Comparison of ENCODE assay signal across 10 cellular contexts in genomic region chr2:230347659-230348305, GRCh38. TPM values are rescaled to one million over a fixed set of nuclear protein-coding genes. Genes with fewer than 3 reads are reported as not detected.
DNase-seq lines count a peak whose midpoint lies in the region; ATAC-seq lines count a peak whose summit lies in the region.
"Had no signal": no experiment of that assay in that cellular context is flagged by ENCODE, and none has a peak within 500 bp of the region (broad histone marks: within the 10 kb centered on the region; RNA-seq: fewer than 3 reads in every experiment).

No MANE protein-coding gene starts in this region.

- POLR2A ChIA-PET in activated naive CD8-positive, alpha-beta T cell treated with anti-CD3 and anti-CD28 coated beads, Interleukin-2, amount 10 ng/mL, durations not matched to agents 7 days and 5 days (lab: Charles Lee) = interaction anchor here (3.7 kb wide), 1 partner anchor 20 kb away, joined by 23 read pairs; the partner anchor contains the start of gene SP140L

- H3K4me3 Mint-ChIP-seq in activated naive CD8-positive, alpha-beta T cell treated with anti-CD3 and anti-CD28 coated beads, Interleukin-2, amount 10 ng/mL, durations not matched to agents 7 days and 5 days = peak overlapping the region; percentile 73

- no peaks in the 10 kb centered on the region for H3K27me3 Mint-ChIP-seq in activated naive CD8-positive, alpha-beta T cell treated with anti-CD3 and anti-CD28 coated beads, Interleukin-2, amount 10 ng/mL, durations not matched to agents 7 days and 5 days

- WGBS in right cardiac atrium = 89% methylated on average over 6 of the region's 6 CpGs

- H3K4me3 ChIP-seq in right cardiac atrium (ENCODE audit: low read length) = no peak overlapping the region
- H3K4me3 ChIP-seq: stomach had no signal

- DNase-seq in left ventricle myocardium superior (no peak), right cardiac atrium (no peak), LHCN-M2 (ENCODE audit: low read depth) (peak; percentile 19), posterior vena cava (ENCODE audit: low spot score) (no peak), amygdala (lab: John Stamatoyannopoulos, UW) (no peak)
- no peak for DNase-seq in activated naive CD8-positive, alpha-beta T cell treated with anti-CD3 and anti-CD28 coated beads, Interleukin-2, amount 10 ng/mL, durations not matched to agents 7 days and 5 days
- peak; percentile 51 for DNase-seq in stimulated activated naive CD8-positive, alpha-beta T cell treated with anti-CD3 and anti-CD28 coated beads, Interleukin-15, Interleukin-2, amounts not matched to agents 100 U/mL and 50 U/mL, for 24 hours
- DNase-seq: AML-193, stomach had no signal

- peaks cover 59% of the 10 kb centered on the region for H3K4me1 Mint-ChIP-seq in activated naive CD8-positive, alpha-beta T cell treated with anti-CD3 and anti-CD28 coated beads, Interleukin-2, amount 10 ng/mL, durations not matched to agents 7 days and 5 days

- peaks cover 77% of the 10 kb centered on the region for H3K36me3 Mint-ChIP-seq in activated naive CD8-positive, alpha-beta T cell treated with anti-CD3 and anti-CD28 coated beads, Interleukin-2, amount 10 ng/mL, durations not matched to agents 7 days and 5 days

- H3K27ac ChIP-seq in right cardiac atrium (ENCODE audit: low read length) = no peak overlapping the region
- H3K27ac ChIP-seq: stomach had no signal

- intact Hi-C loops in left ventricle myocardium superior (cut with micrococcal nuclease) (no loop called here), right cardiac atrium (cut with DNase I) (no loop called here), posterior vena cava (cut with DNase I) (no loop called here)

- H3K4me1 ChIP-seq in right cardiac atrium (ENCODE audit: control insufficient read depth, insufficient read depth, low read length) = peaks cover 5% of the 10 kb centered on the region

- H3K9me3 ChIP-seq in right cardiac atrium (ENCODE audit: control insufficient read depth, low read length) = no peaks in the 10 kb centered on the region

- no peaks in the 10 kb centered on the region for H3K27me3 ChIP-seq in right cardiac atrium (ENCODE audit: control insufficient read depth, insufficient read depth)
- H3K27me3 ChIP-seq: stomach had no signal

- peaks cover 22% of the 10 kb centered on the region for H3K9me3 Mint-ChIP-seq in activated naive CD8-positive, alpha-beta T cell treated with anti-CD3 and anti-CD28 coated beads, Interleukin-2, amount 10 ng/mL, durations not matched to agents 7 days and 5 days

- H3K27ac Mint-ChIP-seq in activated naive CD8-positive, alpha-beta T cell treated with anti-CD3 and anti-CD28 coated beads, Interleukin-2, amount 10 ng/mL, durations not matched to agents 7 days and 5 days = peak overlapping the region; percentile 92

- ATAC-seq in left ventricle myocardium superior = peak; percentile 37
- no peak for ATAC-seq in right cardiac atrium
- ATAC-seq in activated naive CD8-positive, alpha-beta T cell treated with anti-CD3 and anti-CD28 coated beads, Interleukin-2, amount 10 ng/mL, durations not matched to agents 7 days and 5 days (ENCODE audit: low read depth) = peak; percentile 69
- peak; percentile 58 for ATAC-seq in stimulated activated naive CD8-positive, alpha-beta T cell treated with anti-CD3 and anti-CD28 coated beads, Interleukin-15, Interleukin-2, amounts not matched to agents 100 U/mL and 50 U/mL, for 24 hours
- no peak for ATAC-seq in HG03521 (IDR thresholded peaks at IDR 0.05; ENCODE audit: unreplicated experiment)

RNA-seq across cellular contexts. Expression of gene SP140L, which starts 20.8 kb away (rescaled TPM):
- total RNA-seq in left ventricle myocardium superior (5.7 TPM), right cardiac atrium (1 to 10 TPM; 6.6 to 7.4 (median 7.1) TPM), LHCN-M2 (2014; rRNA removed) (10.8 and 25.4 TPM in 2 replicates), posterior vena cava (10 to 100 TPM; 10.1 to 17.0 TPM)
- 5.3 TPM for polyA plus RNA-seq in right cardiac atrium
- 14.2 TPM for polyA plus RNA-seq in LHCN-M2 (2012)
- total RNA-seq in activated naive CD8-positive, alpha-beta T cell treated with anti-CD3 and anti-CD28 coated beads, Interleukin-2, amount 10 ng/mL, durations not matched to agents 7 days and 5 days = 100 to 1,000 TPM; 107 to 115 TPM

Comparison
In these comparisons a context has a peak if more than half of its experiments do, and no peak if none do; other contexts are left out.
1. ATAC-seq: peak in left ventricle myocardium superior (single experiment), activated naive CD8-positive, alpha-beta T cell treated with anti-CD3 and anti-CD28 coated beads, Interleukin-2, amount 10 ng/mL, durations not matched to agents 7 days and 5 days (single experiment) and stimulated activated naive CD8-positive, alpha-beta T cell treated with anti-CD3 and anti-CD28 coated beads, Interleukin-15, Interleukin-2, amounts not matched to agents 100 U/mL and 50 U/mL, for 24 hours (single experiment); none in right cardiac atrium (0 of 2) and HG03521 (single experiment).
2. DNase-seq: peak in LHCN-M2 (single experiment) and stimulated activated naive CD8-positive, alpha-beta T cell treated with anti-CD3 and anti-CD28 coated beads, Interleukin-15, Interleukin-2, amounts not matched to agents 100 U/mL and 50 U/mL, for 24 hours (single experiment); none in left ventricle myocardium superior (single experiment), right cardiac atrium (0 of 3), activated naive CD8-positive, alpha-beta T cell treated with anti-CD3 and anti-CD28 coated beads, Interleukin-2, amount 10 ng/mL, durations not matched to agents 7 days and 5 days (single experiment), posterior vena cava (single experiment) and amygdala (0 of 56).